In the genomic region with DNA sequence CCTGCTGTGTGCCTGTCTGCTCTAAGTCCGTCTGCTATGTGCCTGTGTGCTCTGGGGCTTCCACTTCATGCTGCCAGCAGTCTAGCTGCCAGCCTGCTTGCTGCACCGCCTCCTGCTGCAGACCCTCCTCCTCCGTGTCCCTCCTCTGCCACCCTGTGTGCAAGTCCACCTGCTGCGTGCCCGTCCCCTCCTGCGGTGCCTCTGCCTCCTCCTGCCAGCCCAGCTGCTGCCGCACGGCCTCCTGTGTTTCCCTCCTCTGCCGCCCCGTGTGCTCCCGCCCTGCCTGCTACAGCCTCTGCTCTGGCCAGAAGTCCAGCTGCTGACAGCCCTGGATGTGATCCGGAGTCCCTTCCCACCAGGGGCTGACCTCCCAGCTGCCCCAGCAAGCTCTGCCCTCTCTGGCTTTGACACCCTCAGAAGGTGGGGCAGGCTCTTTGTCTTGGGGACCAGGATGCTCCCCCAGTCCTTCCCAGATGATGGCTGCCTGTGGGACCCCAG, we compare ENCODE assay signal across 10 cellular contexts. TPM values are rescaled to one million over a fixed set of nuclear protein-coding genes. Genes with fewer than 3 reads are reported as not detected.
DNase-seq lines count a peak whose midpoint lies in the region; ATAC-seq, FAIRE-seq and TF ChIP-seq lines count a peak whose summit lies in the region.
"Not testable (repeated sequence)": the region's sequence is repeated elsewhere in the genome, so short reads cannot be mapped to it uniquely, and the experiment has no call there.
"Had no signal": no experiment of that assay in that cellular context is flagged by ENCODE, and none has a peak within 500 bp of the region (broad histone marks: within the 10 kb centered on the region; RNA-seq: fewer than 3 reads in every experiment).

No MANE protein-coding gene starts in this region.

- H3K9me3 Mint-ChIP-seq in neural progenitor cell = peaks cover 13% of the 10 kb centered on the region

- POLR2A ChIA-PET in H1 (lab: Charles Lee; ENCODE audit: partially characterized antibody) = interaction anchor here (0.6 kb wide), 1 partner anchor 87 kb away, joined by 6 read pairs; no protein-coding TSS in a partner anchor

- not testable (repeated sequence) for H4K5ac ChIP-seq in H1 (ENCODE audit: insufficient read length, low read depth, low read length)

- not testable (repeated sequence) for H2BK120ac ChIP-seq in H1 (replicated peaks; ENCODE audit: low read depth, low read length)

- not testable (repeated sequence) for H3K9ac ChIP-seq in H1 (replicated peaks in 1 of 4; ENCODE audit: extremely low read depth in 1 of 4, low read depth in 3 of 4, low read length in 3 of 4); neural progenitor cell

- not testable (repeated sequence) for H3K27ac ChIP-seq in H1 (ENCODE audit: low read depth, low read length); neural progenitor cell; upper lobe of right lung

- peaks cover 14% of the 10 kb centered on the region for H3K27me3 Mint-ChIP-seq in neural progenitor cell (ENCODE audit: insufficient read depth, low read depth)

- not testable (repeated sequence) for DNase-seq in HTR-8/SVneo (ENCODE audit: insufficient read length, low spot score); H1 (ENCODE audit: low read depth in 1 of 2, low spot score in 2 of 2); neural progenitor cell (ENCODE audit: low spot score); upper lobe of right lung
- peak; percentile 20 for DNase-seq in activated CD4-positive, CD25-positive, alpha-beta regulatory T cell treated with anti-CD3 and anti-CD28 coated beads, Interleukin-2, amount 50 U/mL, for 72 hours

- not testable (repeated sequence) for TF ChIP-seq RAD21 in H1 (IDR thresholded peaks at IDR 0.05 in 1 of 2, conservative IDR thresholded peaks at IDR 0.05 in 1 of 2; ENCODE audit: low read depth in 2 of 2, low read length in 2 of 2)

- TF ChIP-seq POLR2A in H1 (IDR thresholded peaks at IDR 0.05; ENCODE audit: control extremely low read depth in 1 of 2, low read depth in 2 of 2, low read length in 2 of 2) = not testable (repeated sequence)

- not testable (repeated sequence) for H4K8ac ChIP-seq in H1 (ENCODE audit: extremely low read depth, insufficient read depth, low read length)

- not testable (repeated sequence) for H4K20me1 ChIP-seq in H1 (replicated peaks in 1 of 2; ENCODE audit: control insufficient read depth in 1 of 2, insufficient read depth in 2 of 2, low read length in 2 of 2); neural progenitor cell (ENCODE audit: low read depth)

- H3K9me3 ChIP-seq in H1 (ENCODE audit: insufficient read depth in 2 of 2, low read depth in 1 of 2, low read length in 1 of 2); neural progenitor cell (ENCODE audit: low read depth); upper lobe of right lung: not testable (repeated sequence)

- not testable (repeated sequence) for TF ChIP-seq CTCF in H1 (IDR thresholded peaks at IDR 0.05; ENCODE audit: control extremely low read depth in 1 of 3, insufficient read depth in 1 of 3, low read depth in 1 of 3, low read length in 3 of 3); neural progenitor cell (IDR thresholded peaks at IDR 0.05); upper lobe of right lung (IDR thresholded peaks at IDR 0.05)

- not testable (repeated sequence) for H2BK20ac ChIP-seq in H1 (ENCODE audit: low read length)

- not testable (repeated sequence) for TF ChIP-seq EP300 in H1 (IDR thresholded peaks at IDR 0.05; ENCODE audit: borderline replicate concordance in 1 of 2, low read depth in 2 of 2, low read length in 2 of 2)

- H3K4ac ChIP-seq in H1 (replicated peaks; ENCODE audit: insufficient read length, low read depth, low read length) = not testable (repeated sequence)

- intact Hi-C loops in upper lobe of right lung (cut with DNase I) = not testable (repeated sequence)

- H3K4me1 ChIP-seq in H1 (replicated peaks in 1 of 4; ENCODE audit: control insufficient read depth in 3 of 4, insufficient read depth in 4 of 4, low read length in 3 of 4); neural progenitor cell; upper lobe of right lung: not testable (repeated sequence)

- H3K23me2 ChIP-seq in H1 (ENCODE audit: low read depth, low read length) = not testable (repeated sequence)

- H3K36me3 ChIP-seq in H1 (ENCODE audit: control insufficient read depth in 2 of 4, insufficient read depth in 4 of 4, low read length in 3 of 4); neural progenitor cell; upper lobe of right lung: not testable (repeated sequence)

- H3K4me3 ChIP-seq in H1 (ENCODE audit: extremely low read depth in 1 of 4, insufficient read depth in 2 of 4, low read depth in 3 of 4, low read length in 4 of 4); neural progenitor cell; upper lobe of right lung: not testable (repeated sequence)

- peak; percentile 72 for FAIRE-seq in HTR-8/SVneo (lab: Jason Lieb, UNC)
- FAIRE-seq in H1 (lab: Jason Lieb, UNC) = not testable (repeated sequence)

- H2AK5ac ChIP-seq in H1 (ENCODE audit: low read depth, low read length) = not testable (repeated sequence)

- not testable (repeated sequence) for H3K4me2 ChIP-seq in H1 (ENCODE audit: insufficient read depth in 1 of 2, low read depth in 2 of 2, low read length in 2 of 2); neural progenitor cell

- H3K18ac ChIP-seq in H1 (ENCODE audit: extremely low read depth, low read length) = not testable (repeated sequence)

- not testable (repeated sequence) for H3F3A ChIP-seq in neural progenitor cell (ENCODE audit: low read depth)

- peak overlapping the region; percentile 54 for H4K91ac ChIP-seq in H1 (replicated peaks; ENCODE audit: insufficient read length, low read length)

- not testable (repeated sequence) for H3K36me3 Mint-ChIP-seq in neural progenitor cell

- WGBS in H1 (ENCODE audit: extremely low coverage in 1 of 2, insufficient coverage in 1 of 2, insufficient read length in 1 of 2, insufficient replicate concordance in 2 of 2, low coverage in 1 of 2, low lambda C conversion rate in 2 of 2, missing lambda C conversion rate in 1 of 2), 2 experiments = 97% methylated on average over 5 of the region's 12 CpGs; no CpG with 5 or more reads in 1 of the 2 experiments

- not testable (repeated sequence) for H2AFZ ChIP-seq in H1 (ENCODE audit: low read length); neural progenitor cell (replicated peaks)

- peaks cover 11% of the 10 kb centered on the region for H3K4me1 Mint-ChIP-seq in neural progenitor cell

- CTCF ChIA-PET in H1 (lab: Charles Lee; ENCODE audit: partially characterized antibody) = not testable (repeated sequence)

- not testable (repeated sequence) for H2BK5ac ChIP-seq in H1 (ENCODE audit: low read depth, low read length)

- not testable (repeated sequence) for H3K27me3 ChIP-seq in H1 (replicated peaks in 1 of 4; ENCODE audit: control insufficient read depth in 3 of 4, extremely low read depth in 1 of 4, insufficient read depth in 3 of 4, low read length in 3 of 4); neural progenitor cell; upper lobe of right lung

- H3K4me3 Mint-ChIP-seq in neural progenitor cell = not testable (repeated sequence)

- not testable (repeated sequence) for H3K56ac ChIP-seq in H1 (replicated peaks; ENCODE audit: insufficient read length, low read depth, low read length)

- H3K14ac ChIP-seq in H1 (ENCODE audit: insufficient read length) = not testable (repeated sequence)

- H3K23ac ChIP-seq in H1 (ENCODE audit: insufficient read length) = not testable (repeated sequence)

- not testable (repeated sequence) for H3K79me2 ChIP-seq in H1 (ENCODE audit: control insufficient read depth in 1 of 2, insufficient read depth in 2 of 2, low read length in 2 of 2); neural progenitor cell (ENCODE audit: low read depth)

- peak overlapping the region; percentile 25 for H3K27ac Mint-ChIP-seq in neural progenitor cell

- not testable (repeated sequence) for H3K79me1 ChIP-seq in H1 (ENCODE audit: low read depth, low read length)

- H2BK15ac ChIP-seq in H1 (ENCODE audit: low read length) = 0 out of 2 replicates have a peak overlapping the region, but pooled peaks have one; percentile 40

- peak; percentile 8 for ATAC-seq in upper lobe of right lung

- H2BK12ac ChIP-seq in H1 (ENCODE audit: low read depth, low read length) = not testable (repeated sequence)

RNA-seq across cellular contexts. Expression of a gene that starts 0.7 kb away (rescaled TPM):
- total RNA-seq in H1 (2021; fragmentation: NEBNext Ultra II Directional; extraction: Animal tissue kit (Norgen Biotek cat#: 25700)) = not detected in 2 replicates
- not detected in 2 replicates for polyA plus RNA-seq in H1 (2011; rRNA removed)
- not detected for polyA plus RNA-seq in H1 (2011; cell fraction: cytosol; rRNA removed)
- polyA plus RNA-seq in H1 (2011; cell fraction: nucleus; rRNA removed) = not detected
- polyA plus RNA-seq in H1 (2012, experiment 1 of 2) = 0.20 TPM in 1 of 4 replicates, not detected in the others
- not detected for polyA plus RNA-seq in H1 (2012, experiment 2 of 2)
- polyA plus RNA-seq in H1 (2013, experiment 1 of 2) = not detected
- not detected for polyA plus RNA-seq in H1 (2013, experiment 2 of 2)
- polyA minus RNA-seq in H1 (2011; rRNA and poly(A)+ RNA removed) = not detected in 2 replicates
- not detected for polyA minus RNA-seq in H1 (2011; cell fraction: cytosol; rRNA and poly(A)+ RNA removed)
- not detected for polyA minus RNA-seq in H1 (2011; cell fraction: nucleus; rRNA and poly(A)+ RNA removed)
- not detected in 2 replicates for total RNA-seq in neural progenitor cell (ENCODE audit: low replicate concordance)
- not detected for total RNA-seq in upper lobe of right lung
- total RNA-seq: CD4-positive, alpha-beta memory T cell; HFFc6; HT1080 had no signal
- polyA plus RNA-seq: A549; AG04450; CD4-positive, alpha-beta memory T cell had no signal

RNA-seq across cellular contexts. Expression of a gene that starts 8.3 kb away (rescaled TPM):
- not detected in 2 replicates for total RNA-seq in H1 (2021; fragmentation: NEBNext Ultra II Directional; extraction: Animal tissue kit (Norgen Biotek cat#: 25700))
- not detected in 2 replicates for polyA plus RNA-seq in H1 (2011; rRNA removed)
- polyA plus RNA-seq in H1 (2011; cell fraction: cytosol; rRNA removed) = not detected
- polyA plus RNA-seq in H1 (2011; cell fraction: nucleus; rRNA removed) = not detected
- polyA plus RNA-seq in H1 (2012, experiment 1 of 2) = not detected in 4 replicates
- polyA plus RNA-seq in H1 (2012, experiment 2 of 2) = not detected
- polyA plus RNA-seq in H1 (2013, experiment 1 of 2) = not detected
- polyA plus RNA-seq in H1 (2013, experiment 2 of 2) = not detected
- not detected in 2 replicates for polyA minus RNA-seq in H1 (2011; rRNA and poly(A)+ RNA removed)
- not detected for polyA minus RNA-seq in H1 (2011; cell fraction: cytosol; rRNA and poly(A)+ RNA removed)
- polyA minus RNA-seq in H1 (2011; cell fraction: nucleus; rRNA and poly(A)+ RNA removed) = not detected
- total RNA-seq in neural progenitor cell (ENCODE audit: low replicate concordance) (not detected in 2 replicates), upper lobe of right lung (not detected)
- total RNA-seq: CD4-positive, alpha-beta memory T cell; HFFc6; HT1080 had no signal
- polyA plus RNA-seq: A549; AG04450; CD4-positive, alpha-beta memory T cell had no signal

RNA-seq across cellular contexts. Expression of a gene that starts 11.0 kb away (rescaled TPM):
- total RNA-seq in H1 (2021; fragmentation: NEBNext Ultra II Directional; extraction: Animal tissue kit (Norgen Biotek cat#: 25700)) = not detected in 2 replicates
- not detected in 2 replicates for polyA plus RNA-seq in H1 (2011; rRNA removed)
- polyA plus RNA-seq in H1 (2011; cell fraction: cytosol; rRNA removed) = not detected
- not detected for polyA plus RNA-seq in H1 (2011; cell fraction: nucleus; rRNA removed)
- polyA plus RNA-seq in H1 (2012, experiment 1 of 2) = not detected in 4 replicates
- polyA plus RNA-seq in H1 (2012, experiment 2 of 2) = not detected
- polyA plus RNA-seq in H1 (2013, experiment 1 of 2) = not detected
- not detected for polyA plus RNA-seq in H1 (2013, experiment 2 of 2)
- polyA minus RNA-seq in H1 (2011; rRNA and poly(A)+ RNA removed) = not detected in 2 replicates
- not detected for polyA minus RNA-seq in H1 (2011; cell fraction: cytosol; rRNA and poly(A)+ RNA removed)
- polyA minus RNA-seq in H1 (2011; cell fraction: nucleus; rRNA and poly(A)+ RNA removed) = not detected
- not detected in 2 replicates for total RNA-seq in neural progenitor cell (ENCODE audit: low replicate concordance)
- not detected for total RNA-seq in upper lobe of right lung
- total RNA-seq: CD4-positive, alpha-beta memory T cell; HFFc6; HT1080 had no signal
- polyA plus RNA-seq: A549; AG04450; CD4-positive, alpha-beta memory T cell had no signal

RNA-seq across cellular contexts. Expression of a gene that starts 16.6 kb away (rescaled TPM):
- not detected in 2 replicates for total RNA-seq in H1 (2021; fragmentation: NEBNext Ultra II Directional; extraction: Animal tissue kit (Norgen Biotek cat#: 25700))
- polyA plus RNA-seq in H1 (2011; rRNA removed) = 0.75 TPM in 1 of 2 replicates, not detected in the other
- polyA plus RNA-seq in H1 (2011; cell fraction: cytosol; rRNA removed) = not detected
- polyA plus RNA-seq in H1 (2011; cell fraction: nucleus; rRNA removed) = 0.70 TPM
- polyA plus RNA-seq in H1 (2012, experiment 1 of 2) = not detected in 4 replicates
- not detected for polyA plus RNA-seq in H1 (2012, experiment 2 of 2)
- not detected for polyA plus RNA-seq in H1 (2013, experiment 1 of 2)
- polyA plus RNA-seq in H1 (2013, experiment 2 of 2) = not detected
- polyA minus RNA-seq in H1 (2011; rRNA and poly(A)+ RNA removed) = 0.63 and 0.88 TPM in 2 replicates
- polyA minus RNA-seq in H1 (2011; cell fraction: cytosol; rRNA and poly(A)+ RNA removed) = not detected
- polyA minus RNA-seq in H1 (2011; cell fraction: nucleus; rRNA and poly(A)+ RNA removed) = not detected
- total RNA-seq in neural progenitor cell (ENCODE audit: low replicate concordance) (not detected in 2 replicates), upper lobe of right lung (not detected)
- total RNA-seq: CD4-positive, alpha-beta memory T cell; HFFc6; HT1080 had no signal
- polyA plus RNA-seq: A549; AG04450; CD4-positive, alpha-beta memory T cell had no signal

RNA-seq across cellular contexts. Expression of a gene that starts 19.8 kb away (rescaled TPM):
- total RNA-seq in H1 (2021; fragmentation: NEBNext Ultra II Directional; extraction: Animal tissue kit (Norgen Biotek cat#: 25700)) = not detected in 2 replicates
- polyA plus RNA-seq in H1 (2011; rRNA removed) = not detected in 2 replicates
- not detected for polyA plus RNA-seq in H1 (2011; cell fraction: cytosol; rRNA removed)
- not detected for polyA plus RNA-seq in H1 (2011; cell fraction: nucleus; rRNA removed)
- polyA plus RNA-seq in H1 (2012, experiment 1 of 2) = not detected in 4 replicates
- not detected for polyA plus RNA-seq in H1 (2012, experiment 2 of 2)
- polyA plus RNA-seq in H1 (2013, experiment 1 of 2) = not detected
- not detected for polyA plus RNA-seq in H1 (2013, experiment 2 of 2)
- not detected in 2 replicates for polyA minus RNA-seq in H1 (2011; rRNA and poly(A)+ RNA removed)
- polyA minus RNA-seq in H1 (2011; cell fraction: cytosol; rRNA and poly(A)+ RNA removed) = not detected
- not detected for polyA minus RNA-seq in H1 (2011; cell fraction: nucleus; rRNA and poly(A)+ RNA removed)
- total RNA-seq in neural progenitor cell (ENCODE audit: low replicate concordance) = not detected in 2 replicates
- total RNA-seq in upper lobe of right lung = not detected
- total RNA-seq: CD4-positive, alpha-beta memory T cell; HFFc6; HT1080 had no signal
- polyA plus RNA-seq: A549, AG04450 had no signal
